10 cellular contexts compared by ENCODE assay signal in genomic region chr9:73270967-73271722, GRCh38.
A peak's percentile ranks its signal among the peaks of the same experiment; 100 is the strongest.
DNase-seq lines count a peak whose midpoint lies in the region; ATAC-seq, FAIRE-seq and TF ChIP-seq lines count a peak whose summit lies in the region.
"Had no signal": no experiment of that assay in that cellular context is flagged by ENCODE, and none has a peak within 500 bp of the region (broad histone marks: within the 10 kb centered on the region; RNA-seq: fewer than 3 reads in every experiment).

No MANE protein-coding gene starts in this region.

- no peaks in the 10 kb centered on the region for H3K27me3 ChIP-seq in gastroesophageal sphincter

- peak; percentile 99 for FAIRE-seq in H54 (lab: Jason Lieb, UNC)
- FAIRE-seq: endometrium had no signal

- TF ChIP-seq EP300 in gastroesophageal sphincter (IDR thresholded peaks at IDR 0.05), result no peak

- ATAC-seq in HG03442 (IDR thresholded peaks at IDR 0.05; ENCODE audit: unreplicated experiment), result no peak
- no peak for ATAC-seq in gastroesophageal sphincter

- no peaks in the 10 kb centered on the region for H3K4me1 ChIP-seq in gastroesophageal sphincter

- TF ChIP-seq CTCF in AG09309 (IDR thresholded peaks at IDR 0.05; ENCODE audit: control insufficient read depth, insufficient read depth, low read depth, low read length, missing control alignments) (no peak), gastroesophageal sphincter (IDR thresholded peaks at IDR 0.05) (no peak)

- H3K4me3 ChIP-seq in AG09309 (ENCODE audit: control insufficient read depth, low read depth, low read length) (no peak overlapping the region), gastroesophageal sphincter (no peak overlapping the region)

- no peaks in the 10 kb centered on the region for H3K36me3 ChIP-seq in gastroesophageal sphincter

- TF ChIP-seq POLR2A in H54 (IDR thresholded peaks at IDR 0.05; ENCODE audit: low read depth, low read length) (no peak), gastroesophageal sphincter (IDR thresholded peaks at IDR 0.05) (no peak)

- no peaks in the 10 kb centered on the region for H3K9me3 ChIP-seq in gastroesophageal sphincter

- WGBS in gastroesophageal sphincter (ENCODE audit: low coverage in 1 of 2), 2 donors, result 39 to 51% methylated on average over 3 of the region's 3 CpGs

- DNase-seq in AG09309 (ENCODE audit: low read depth) (peak; percentile 65), H54 (ENCODE audit: insufficient read length, low spot score) (peak; percentile 19), NCI-H226 (peak; percentile 96), fibroblast of the conjunctiva (ENCODE audit: low read depth) (peak; percentile 65), DMS153 (lab: John Stamatoyannopoulos, UW) (no peak), cerebellar nuclear complex (lab: John Stamatoyannopoulos, UW) (no peak)
- DNase-seq: stimulated activated CD4-positive, alpha-beta T cell treated with anti-CD3 and anti-CD28 coated beads, Interleukin-12 subunit alpha, Interleukin-12 subunit beta, amount 100 ng/mL, for 4 hours had no signal

- no peak overlapping the region for H3K27ac ChIP-seq in gastroesophageal sphincter

Comparison
In these comparisons a context has a peak if more than half of its experiments do, and no peak if none do; other contexts are left out.
1. DNase-seq: peak in AG09309 (single experiment), H54 (single experiment), NCI-H226 (single experiment) and fibroblast of the conjunctiva (single experiment); none in DMS153 (single experiment) and cerebellar nuclear complex (0 of 2).